In genomic region chr18:47143153-47143552, GRCh38 we compare ENCODE assay signal across 8 cellular contexts.
"Had no signal": no experiment of that assay in that cellular context is flagged by ENCODE, and none has a peak within 500 bp of the region (broad histone marks: within the 10 kb centered on the region; RNA-seq: fewer than 3 reads in every experiment).

No MANE protein-coding gene starts in this region.

- FAIRE-seq: H54, HTR-8/SVneo had no signal

- DNase-seq: GM23248, GOT3, H9, HCEC 1CT, Kasumi-1, KG1 had no signal

- H2AFZ ChIP-seq: GM23248 had no signal

- H3K9ac ChIP-seq: GM23248 had no signal

- H3K4me3 ChIP-seq: GM23248 had no signal

- H3K27ac ChIP-seq: GM23248 had no signal
